8 cellular contexts compared by ENCODE assay signal in genomic region chr15:78539464-78540134, GRCh38. TPM values are rescaled to one million over a fixed set of nuclear protein-coding genes. Genes with fewer than 3 reads are reported as not detected.
DNase-seq lines count a peak whose midpoint lies in the region; ATAC-seq, FAIRE-seq and TF ChIP-seq lines count a peak whose summit lies in the region.
"Not testable (repeated sequence)": the region's sequence is repeated elsewhere in the genome, so short reads cannot be mapped to it uniquely, and the experiment has no call there.

No MANE protein-coding gene starts in this region.

- not testable (repeated sequence) for TF ChIP-seq RAD21 in HepG2 (CRISPR knock-in tag; IDR thresholded peaks at IDR 0.05)

- CTCF ChIA-PET in WTC11 (lab: Charles Lee) = interaction anchor here (0.8 to 2.1 kb wide), 6 partner anchors 31 to 426 kb away, joined by 3 to 10 read pairs (median 4); no protein-coding TSS in a partner anchor
- CTCF ChIA-PET in HepG2 (lab: Yijun Ruan, JAX; ENCODE audit: low intra/inter-chr PET ratio, low total read pairs) = not testable (repeated sequence)

- not testable (repeated sequence) for H3K9me3 ChIP-seq in CD4-positive, CD25-positive, alpha-beta regulatory T cell (ENCODE audit: control insufficient read depth in 2 of 2, low read length in 2 of 2); ascending aorta; HepG2 (ENCODE audit: low read length); pancreas; thoracic aorta

- H3K9ac ChIP-seq in HepG2 (ENCODE audit: insufficient read depth, low read depth, low read length) = peak overlapping the region; percentile 87

- peak overlapping the region; percentile 96 for H3K27ac ChIP-seq in CD4-positive, CD25-positive, alpha-beta regulatory T cell (ENCODE audit: insufficient read depth, low read length, poor library complexity, severe bottlenecking)
- H3K27ac ChIP-seq in ascending aorta (peak overlapping the region; percentile 95 to 97), HepG2 (ENCODE audit: extremely low read length, insufficient read depth, low read length) (peak overlapping the region; percentile 94), pancreas (peak overlapping the region; percentile 62 to 91 (median 90)), thoracic aorta (peak overlapping the region; percentile 88 to 96)

- not testable (repeated sequence) for DNase-seq in CD4-positive, CD25-positive, alpha-beta regulatory T cell; WTC11 (ENCODE audit: low spot score); ascending aorta (ENCODE audit: low spot score in 2 of 2); epithelial cell of proximal tubule (ENCODE audit: low read depth); HepG2 (ENCODE audit: low spot score); thoracic aorta (ENCODE audit: low spot score)
- peak in 1 of 6 donors; percentile 17 for DNase-seq in pancreas

- H3K4me3 Mint-ChIP-seq in CD4-positive, CD25-positive, alpha-beta regulatory T cell = peak overlapping the region; percentile 88 to 97 (median 95)
- H3K4me3 Mint-ChIP-seq in IgD-negative memory B cell = peak overlapping the region; percentile 89 to 100 (median 94)
- peak overlapping the region; percentile 96 for H3K4me3 Mint-ChIP-seq in WTC11

- not testable (repeated sequence) for H3K27me3 Mint-ChIP-seq in CD4-positive, CD25-positive, alpha-beta regulatory T cell; IgD-negative memory B cell; WTC11 (ENCODE audit: low read depth)

- H3K9me3 Mint-ChIP-seq in CD4-positive, CD25-positive, alpha-beta regulatory T cell; IgD-negative memory B cell; WTC11: not testable (repeated sequence)

- peaks cover 31% of the 10 kb centered on the region for H3K4me1 ChIP-seq in CD4-positive, CD25-positive, alpha-beta regulatory T cell (ENCODE audit: control insufficient read depth, insufficient read depth, low read length, poor library complexity, severe bottlenecking)
- H3K4me1 ChIP-seq in ascending aorta (peaks cover 0 to 11% of the 10 kb centered on the region in 2 donors), HepG2 (ENCODE audit: insufficient read depth, low read length) (peaks cover 25% of the 10 kb centered on the region), pancreas (peaks cover 0 to 12% (median 11%) of the 10 kb centered on the region in 3 donors), thoracic aorta (ENCODE audit: control insufficient read depth in 1 of 2, low read depth in 2 of 2) (peaks cover 17 to 28% of the 10 kb centered on the region in 2 donors)

- H3K36me3 Mint-ChIP-seq in CD4-positive, CD25-positive, alpha-beta regulatory T cell = peaks cover 16% of the 10 kb centered on the region
- H3K36me3 Mint-ChIP-seq in IgD-negative memory B cell = not testable (repeated sequence)
- H3K36me3 Mint-ChIP-seq in WTC11 = peaks cover 22% of the 10 kb centered on the region

- TF ChIP-seq EP300 in HepG2 (IDR thresholded peaks at IDR 0.05; ENCODE audit: low read depth in 2 of 2, low read length in 2 of 2); HepG2 (CRISPR knock-in tag; IDR thresholded peaks at IDR 0.05; ENCODE audit: borderline replicate concordance): not testable (repeated sequence)

- H3K36me3 ChIP-seq in CD4-positive, CD25-positive, alpha-beta regulatory T cell (ENCODE audit: control insufficient read depth, insufficient read depth, low read length) = peaks cover 23% of the 10 kb centered on the region
- H3K36me3 ChIP-seq in ascending aorta (peaks cover 8 to 13% of the 10 kb centered on the region in 2 donors), HepG2 (replicated peaks in 1 of 2; ENCODE audit: control insufficient read depth in 1 of 2, insufficient read depth in 2 of 2, low read length in 2 of 2) (peaks cover 0 to 11% of the 10 kb centered on the region in 2 experiments; a peak in 2 of 5 replicates), thoracic aorta (peaks cover 12% of the 10 kb centered on the region)
- not testable (repeated sequence) for H3K36me3 ChIP-seq in pancreas

- not testable (repeated sequence) for TF ChIP-seq POLR2A in HepG2 (IDR thresholded peaks at IDR 0.05; ENCODE audit: insufficient read depth in 1 of 2, low read depth in 2 of 2, low read length in 2 of 2)

- not testable (repeated sequence) for FAIRE-seq in HepG2 (lab: Jason Lieb, UNC); pancreas (lab: Jason Lieb, UNC)

- peak overlapping the region; percentile 96 to 99 (median 99) for H3K27ac Mint-ChIP-seq in CD4-positive, CD25-positive, alpha-beta regulatory T cell
- H3K27ac Mint-ChIP-seq in IgD-negative memory B cell (peak overlapping the region; percentile 89 to 100 (median 99)), WTC11 (peak overlapping the region; percentile 96)

- peaks cover 6 to 36% (median 25%) of the 10 kb centered on the region in 4 donors for H3K4me1 Mint-ChIP-seq in CD4-positive, CD25-positive, alpha-beta regulatory T cell
- peaks cover 12 to 30% (median 21%) of the 10 kb centered on the region in 3 donors for H3K4me1 Mint-ChIP-seq in IgD-negative memory B cell
- peaks cover 11% of the 10 kb centered on the region for H3K4me1 Mint-ChIP-seq in WTC11

- not testable (repeated sequence) for TF ChIP-seq CTCF in WTC11 (IDR thresholded peaks at IDR 0.05); ascending aorta (IDR thresholded peaks at IDR 0.05); epithelial cell of proximal tubule (conservative IDR thresholded peaks at IDR 0.05; ENCODE audit: low read depth, low read length); HepG2 (CRISPR knock-in tag; IDR thresholded peaks at IDR 0.05); pancreas (IDR thresholded peaks at IDR 0.05); thoracic aorta (IDR thresholded peaks at IDR 0.05)

- peaks cover 24% of the 10 kb centered on the region for H3K79me2 ChIP-seq in HepG2 (ENCODE audit: insufficient read depth, low read length)

- POLR2A ChIA-PET in WTC11 (lab: Charles Lee) (interaction anchor here (0.8 to 3.4 kb wide), 2 partner anchors 26 to 273 kb away, joined by 4 to 35 read pairs; partner anchors contain the start of gene CHRNA5), HepG2 (lab: Yijun Ruan, JAX) (interaction anchor here (0.6 to 3.4 kb wide), 16 partner anchors 9 to 409 kb away, joined by 3 to 40 read pairs (median 4); partner anchors contain the start of genes CHRNA5, HYKK, IREB2 and SKIC8)

- peak overlapping the region; percentile 99 for H3K4me3 ChIP-seq in CD4-positive, CD25-positive, alpha-beta regulatory T cell (ENCODE audit: low read depth, low read length)
- H3K4me3 ChIP-seq in ascending aorta (peak overlapping the region; percentile 76 to 94), epithelial cell of proximal tubule (ENCODE audit: low read depth, low read length) (peak overlapping the region; percentile 75), HepG2 (replicated peaks in 1 of 3; ENCODE audit: insufficient read depth in 1 of 3, low read depth in 2 of 3, low read length in 3 of 3) (peak overlapping the region; percentile 83 to 88 (median 87)), pancreas (peak overlapping the region; percentile 60 to 81 (median 70)), thoracic aorta (peak overlapping the region; percentile 97)

- in situ Hi-C loops in HepG2 (cut with HindIII; ENCODE audit: extremely low pct_ligation_motif_present, low pct_unique_long_range_greater_than_20kb) = not testable (repeated sequence)

- not testable (repeated sequence) for H3K27me3 ChIP-seq in CD4-positive, CD25-positive, alpha-beta regulatory T cell (ENCODE audit: control insufficient read depth, insufficient read depth, low read length); ascending aorta; HepG2 (ENCODE audit: control insufficient read depth in 1 of 2, insufficient read depth in 2 of 2, low read length in 2 of 2); pancreas; thoracic aorta (replicated peaks; ENCODE audit: insufficient read depth)

- H4K20me1 ChIP-seq in HepG2 (ENCODE audit: insufficient read depth, low read length) = not testable (repeated sequence)

- intact Hi-C loops in ascending aorta (cut with DNase I) (loop anchor here (1.0 kb wide), 3 partner anchors 26 to 101 kb away; partner anchors contain the start of genes CHRNA5, HYKK and IREB2), HepG2 (cut with micrococcal nuclease; ENCODE audit: unreplicated experiment) (loop anchor here (1.0 to 5.0 kb wide), 2 partner anchors 26 to 32 kb away; partner anchors contain the start of genes CHRNA5 and HYKK)
- intact Hi-C loops in pancreas (cut with DNase I) = not testable (repeated sequence)

- TSS peak; percentile 89 for BruUV-seq in HepG2 (replicated peaks; lab: Mats Ljungman, UMichigan)

- 85% methylated on average over 18 of the region's 18 CpGs for WGBS in HepG2 (ENCODE audit: low lambda C conversion rate)
- WGBS in pancreas, 2 donors = 68 to 72% methylated on average over 18 of the region's 18 CpGs

- H3K4me2 ChIP-seq in HepG2 (ENCODE audit: low read depth, low read length) = peak overlapping the region; percentile 89

- not testable (repeated sequence) for ATAC-seq in CD4-positive, CD25-positive, alpha-beta regulatory T cell (ENCODE audit: low read depth in 2 of 2); WTC11; HepG2; pancreas; thoracic aorta (ENCODE audit: insufficient number of reproducible peaks, low FRiP score, low read depth)

- H2AFZ ChIP-seq in HepG2 (ENCODE audit: low read length) = peak overlapping the region; percentile 71

RNA-seq across cellular contexts. Expression of gene PSMA4, which starts 0.6 kb away (rescaled TPM):
- total RNA-seq in CD4-positive, CD25-positive, alpha-beta regulatory T cell = 102 TPM
- polyA plus RNA-seq in CD4-positive, CD25-positive, alpha-beta regulatory T cell = 100 to 1,000 TPM; 249 to 331 (median 291) TPM
- 169 TPM for polyA plus RNA-seq in IgD-negative memory B cell
- 268 to 281 TPM (median 269 TPM) in 3 replicates for total RNA-seq in WTC11 (2021)
- 94.7 TPM for total RNA-seq in ascending aorta
- 223 and 359 TPM in 2 replicates for total RNA-seq in epithelial cell of proximal tubule
- total RNA-seq in HepG2 (2016; rRNA removed; fragmentation: Illumina TruSeq; extraction: Trizol) = 404 and 667 TPM in 2 replicates
- 98.5 and 109 TPM in 2 replicates for total RNA-seq in HepG2 (2016; cell fraction: cytosol; rRNA removed; fragmentation: Illumina TruSeq; extraction: Trizol; ENCODE audit: low read depth)
- total RNA-seq in HepG2 (2016; cell fraction: insoluble cytoplasmic fraction; rRNA removed; fragmentation: Illumina TruSeq; extraction: Trizol) = 403 and 697 TPM in 2 replicates
- total RNA-seq in HepG2 (2016; cell fraction: membrane; rRNA removed; fragmentation: Illumina TruSeq; extraction: Trizol) = 140 and 147 TPM in 2 replicates
- 134 and 137 TPM in 2 replicates for total RNA-seq in HepG2 (2016; cell fraction: nucleus; rRNA removed; fragmentation: Illumina TruSeq; extraction: Trizol)
- 145 and 202 TPM in 2 replicates for polyA plus RNA-seq in HepG2 (2011; rRNA removed)
- polyA plus RNA-seq in HepG2 (2011; cell fraction: cytosol; rRNA removed) = 108 and 163 TPM in 2 replicates
- polyA plus RNA-seq in HepG2 (2011; cell fraction: nucleus; rRNA removed) = 36.7 and 54.6 TPM in 2 replicates
- polyA plus RNA-seq in HepG2 (2012) = 210 and 212 TPM in 2 replicates
- 100 and 107 TPM in 2 replicates for polyA plus RNA-seq in HepG2 (2016; cell fraction: cytosol; fragmentation: Illumina TruSeq; extraction: Trizol; ENCODE audit: low read depth)
- polyA plus RNA-seq in HepG2 (2016; cell fraction: insoluble cytoplasmic fraction; fragmentation: Illumina TruSeq; extraction: Trizol; ENCODE audit: low read depth) = 529 and 575 TPM in 2 replicates
- polyA plus RNA-seq in HepG2 (2016; cell fraction: membrane; fragmentation: Illumina TruSeq; extraction: Trizol; ENCODE audit: low read depth) = 98.3 and 108 TPM in 2 replicates
- polyA plus RNA-seq in HepG2 (2016; cell fraction: nucleus; fragmentation: Illumina TruSeq; extraction: Trizol; ENCODE audit: insufficient read depth, low read depth) = 162 and 169 TPM in 2 replicates
- polyA minus RNA-seq in HepG2 (2011; rRNA and poly(A)+ RNA removed; ENCODE audit: low replicate concordance) = 24.7 and 98.6 TPM in 2 replicates
- 56.3 and 58.1 TPM in 2 replicates for polyA minus RNA-seq in HepG2 (2011; cell fraction: cytosol; rRNA and poly(A)+ RNA removed)
- 42.0 and 45.1 TPM in 2 replicates for polyA minus RNA-seq in HepG2 (2011; cell fraction: nucleus; rRNA and poly(A)+ RNA removed)
- 10 to 100 TPM; 24.6 to 63.1 (median 43.5) TPM for total RNA-seq in pancreas
- 10 to 100 TPM; 67.0 to 84.1 TPM for polyA plus RNA-seq in pancreas
- 10 to 100 TPM; 66.2 to 97.5 TPM for total RNA-seq in thoracic aorta

RNA-seq across cellular contexts. Expression of gene CHRNA5, which starts 25.7 kb away (rescaled TPM):
- 0.94 TPM for total RNA-seq in CD4-positive, CD25-positive, alpha-beta regulatory T cell
- 1 to 10 TPM in 1 of 4 donors, under 1 TPM in 2, not detected in 1; 0.08 to 2.0 (median 0.29) TPM for polyA plus RNA-seq in CD4-positive, CD25-positive, alpha-beta regulatory T cell
- 0.95 TPM for polyA plus RNA-seq in IgD-negative memory B cell
- 21.0 to 23.3 TPM (median 21.2 TPM) in 3 replicates for total RNA-seq in WTC11 (2021)
- not detected for total RNA-seq in ascending aorta
- 9.1 and 15.3 TPM in 2 replicates for total RNA-seq in epithelial cell of proximal tubule
- 5.1 and 10.5 TPM in 2 replicates for total RNA-seq in HepG2 (2016; rRNA removed; fragmentation: Illumina TruSeq; extraction: Trizol)
- total RNA-seq in HepG2 (2016; cell fraction: cytosol; rRNA removed; fragmentation: Illumina TruSeq; extraction: Trizol; ENCODE audit: low read depth) = 2.6 and 4.4 TPM in 2 replicates
- 6.0 and 9.6 TPM in 2 replicates for total RNA-seq in HepG2 (2016; cell fraction: insoluble cytoplasmic fraction; rRNA removed; fragmentation: Illumina TruSeq; extraction: Trizol)
- 3.0 and 4.1 TPM in 2 replicates for total RNA-seq in HepG2 (2016; cell fraction: membrane; rRNA removed; fragmentation: Illumina TruSeq; extraction: Trizol)
- total RNA-seq in HepG2 (2016; cell fraction: nucleus; rRNA removed; fragmentation: Illumina TruSeq; extraction: Trizol) = 9.4 and 11.0 TPM in 2 replicates
- 3.7 and 4.1 TPM in 2 replicates for polyA plus RNA-seq in HepG2 (2011; rRNA removed)
- polyA plus RNA-seq in HepG2 (2011; cell fraction: cytosol; rRNA removed) = 1.4 and 2.7 TPM in 2 replicates
- 0.37 and 1.0 TPM in 2 replicates for polyA plus RNA-seq in HepG2 (2011; cell fraction: nucleus; rRNA removed)
- 3.7 and 3.8 TPM in 2 replicates for polyA plus RNA-seq in HepG2 (2012)
- polyA plus RNA-seq in HepG2 (2016; cell fraction: cytosol; fragmentation: Illumina TruSeq; extraction: Trizol; ENCODE audit: low read depth) = 0.54 and 1.3 TPM in 2 replicates
- 4.2 and 7.2 TPM in 2 replicates for polyA plus RNA-seq in HepG2 (2016; cell fraction: insoluble cytoplasmic fraction; fragmentation: Illumina TruSeq; extraction: Trizol; ENCODE audit: low read depth)
- polyA plus RNA-seq in HepG2 (2016; cell fraction: membrane; fragmentation: Illumina TruSeq; extraction: Trizol; ENCODE audit: low read depth) = 1.9 and 2.0 TPM in 2 replicates
- 14.9 and 16.7 TPM in 2 replicates for polyA plus RNA-seq in HepG2 (2016; cell fraction: nucleus; fragmentation: Illumina TruSeq; extraction: Trizol; ENCODE audit: insufficient read depth, low read depth)
- 1.4 and 13.3 TPM in 2 replicates for polyA minus RNA-seq in HepG2 (2011; rRNA and poly(A)+ RNA removed; ENCODE audit: low replicate concordance)
- polyA minus RNA-seq in HepG2 (2011; cell fraction: cytosol; rRNA and poly(A)+ RNA removed) = 1.4 and 1.5 TPM in 2 replicates
- polyA minus RNA-seq in HepG2 (2011; cell fraction: nucleus; rRNA and poly(A)+ RNA removed) = 0.99 and 1.3 TPM in 2 replicates
- total RNA-seq in pancreas = 1 to 10 TPM; 1.2 to 2.6 (median 1.8) TPM
- 1 to 10 TPM in 1 of 2 donors, under 1 TPM in 1; 0.80 to 2.9 TPM for polyA plus RNA-seq in pancreas
- 1 to 10 TPM in 1 of 2 donors, under 1 TPM in 1; 0.27 to 1.6 TPM for total RNA-seq in thoracic aorta

RNA-seq across cellular contexts. Expression of gene HYKK, which starts 32.2 kb away (rescaled TPM):
- 1.6 TPM for total RNA-seq in CD4-positive, CD25-positive, alpha-beta regulatory T cell
- polyA plus RNA-seq in CD4-positive, CD25-positive, alpha-beta regulatory T cell = 1 to 10 TPM; 2.6 to 4.1 (median 3.3) TPM
- not detected for polyA plus RNA-seq in IgD-negative memory B cell
- 3.1 to 4.9 TPM (median 4.4 TPM) in 3 replicates for total RNA-seq in WTC11 (2021)
- 9.0 TPM for total RNA-seq in ascending aorta
- total RNA-seq in epithelial cell of proximal tubule = 1.7 and 7.4 TPM in 2 replicates
- total RNA-seq in HepG2 (2016; rRNA removed; fragmentation: Illumina TruSeq; extraction: Trizol) = 5.4 and 6.5 TPM in 2 replicates
- total RNA-seq in HepG2 (2016; cell fraction: cytosol; rRNA removed; fragmentation: Illumina TruSeq; extraction: Trizol; ENCODE audit: low read depth) = 5.6 and 5.8 TPM in 2 replicates
- total RNA-seq in HepG2 (2016; cell fraction: insoluble cytoplasmic fraction; rRNA removed; fragmentation: Illumina TruSeq; extraction: Trizol) = 5.2 and 6.7 TPM in 2 replicates
- 4.9 and 5.6 TPM in 2 replicates for total RNA-seq in HepG2 (2016; cell fraction: membrane; rRNA removed; fragmentation: Illumina TruSeq; extraction: Trizol)
- 2.7 and 3.7 TPM in 2 replicates for total RNA-seq in HepG2 (2016; cell fraction: nucleus; rRNA removed; fragmentation: Illumina TruSeq; extraction: Trizol)
- 3.5 and 3.6 TPM in 2 replicates for polyA plus RNA-seq in HepG2 (2011; rRNA removed)
- polyA plus RNA-seq in HepG2 (2011; cell fraction: cytosol; rRNA removed) = 1.8 and 3.1 TPM in 2 replicates
- polyA plus RNA-seq in HepG2 (2011; cell fraction: nucleus; rRNA removed) = 2.0 and 3.1 TPM in 2 replicates
- 2.5 and 4.5 TPM in 2 replicates for polyA plus RNA-seq in HepG2 (2012)
- 4.8 and 5.7 TPM in 2 replicates for polyA plus RNA-seq in HepG2 (2016; cell fraction: cytosol; fragmentation: Illumina TruSeq; extraction: Trizol; ENCODE audit: low read depth)
- 6.6 and 8.7 TPM in 2 replicates for polyA plus RNA-seq in HepG2 (2016; cell fraction: insoluble cytoplasmic fraction; fragmentation: Illumina TruSeq; extraction: Trizol; ENCODE audit: low read depth)
- polyA plus RNA-seq in HepG2 (2016; cell fraction: membrane; fragmentation: Illumina TruSeq; extraction: Trizol; ENCODE audit: low read depth) = 4.1 and 6.7 TPM in 2 replicates
- polyA plus RNA-seq in HepG2 (2016; cell fraction: nucleus; fragmentation: Illumina TruSeq; extraction: Trizol; ENCODE audit: insufficient read depth, low read depth) = 5.0 and 5.8 TPM in 2 replicates
- polyA minus RNA-seq in HepG2 (2011; rRNA and poly(A)+ RNA removed; ENCODE audit: low replicate concordance) = 2.5 and 7.9 TPM in 2 replicates
- 2.1 and 2.3 TPM in 2 replicates for polyA minus RNA-seq in HepG2 (2011; cell fraction: cytosol; rRNA and poly(A)+ RNA removed)
- 4.1 and 5.7 TPM in 2 replicates for polyA minus RNA-seq in HepG2 (2011; cell fraction: nucleus; rRNA and poly(A)+ RNA removed)
- 1 to 10 TPM; 2.3 to 5.1 (median 2.8) TPM for total RNA-seq in pancreas
- polyA plus RNA-seq in pancreas = 1 to 10 TPM; 3.2 TPM
- 1 to 10 TPM; 6.4 to 6.8 TPM for total RNA-seq in thoracic aorta
